Comparison of ENCODE assay signal across 20 cellular contexts in the genomic region with DNA sequence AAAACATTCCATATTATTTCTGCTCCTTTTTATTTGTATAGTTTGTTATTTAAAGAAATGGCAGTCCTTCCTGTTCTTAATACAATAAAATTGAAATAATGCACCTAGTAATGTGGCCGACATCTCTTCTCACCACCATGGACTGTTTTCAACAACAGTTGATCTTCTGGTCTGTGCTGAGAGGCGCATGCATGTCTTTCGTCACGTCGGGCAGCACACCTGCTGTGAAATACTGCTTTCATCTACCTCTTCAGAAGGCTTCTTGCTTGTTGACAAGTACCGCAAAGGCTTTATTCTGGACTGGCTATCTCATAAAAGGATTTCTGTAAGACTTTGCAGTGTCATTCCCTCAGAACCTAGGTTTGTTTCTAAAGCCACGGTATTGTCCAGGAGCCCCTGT. TPM values are rescaled to one million over a fixed set of nuclear protein-coding genes. Genes with fewer than 3 reads are reported as not detected.
DNase-seq lines count a peak whose midpoint lies in the region; ATAC-seq and TF ChIP-seq lines count a peak whose summit lies in the region.
"Had no signal": no experiment of that assay in that cellular context is flagged by ENCODE, and none has a peak within 500 bp of the region (broad histone marks: within the 10 kb centered on the region; RNA-seq: fewer than 3 reads in every experiment).

No MANE protein-coding gene starts in this region.

- H3K27me3 ChIP-seq in prostate gland (replicated peaks; ENCODE audit: insufficient read depth), result no peaks in the 10 kb centered on the region

- H3K27me3 Mint-ChIP-seq in activated T-cell treated with anti-CD3 and anti-CD28 coated beads, Interleukin-2, amount 50 U/mL, for 72 hours (ENCODE audit: low read depth), result no peaks in the 10 kb centered on the region

- H3K36me3 Mint-ChIP-seq in activated T-cell treated with anti-CD3 and anti-CD28 coated beads, Interleukin-2, amount 50 U/mL, for 72 hours (ENCODE audit: insufficient read depth in 2 of 2), result peaks cover 0 to 2% of the 10 kb centered on the region in 2 donors
- H3K36me3 Mint-ChIP-seq: CD4-positive, alpha-beta memory T cell had no signal

- peak overlapping the region; percentile 82 for H3K27ac Mint-ChIP-seq in activated T-cell treated with anti-CD3 and anti-CD28 coated beads, Interleukin-2, amount 50 U/mL, for 72 hours
- H3K27ac Mint-ChIP-seq: CD4-positive, alpha-beta memory T cell had no signal

- no peaks in the 10 kb centered on the region for H3K36me3 ChIP-seq in prostate gland

- WGBS in prostate gland, result 81% methylated on average over 7 of the region's 7 CpGs

- no peaks in the 10 kb centered on the region for H3K9me3 Mint-ChIP-seq in activated T-cell treated with anti-CD3 and anti-CD28 coated beads, Interleukin-2, amount 50 U/mL, for 72 hours
- H3K9me3 Mint-ChIP-seq: CD4-positive, alpha-beta memory T cell had no signal

- peak overlapping the region; percentile 99 for H3K27ac ChIP-seq in VCaP
- H3K27ac ChIP-seq in prostate gland, result peak overlapping the region; percentile 35 to 77
- H3K27ac ChIP-seq: A549, SK-N-MC had no signal

- peaks cover 14% of the 10 kb centered on the region for H3K4me1 Mint-ChIP-seq in activated T-cell treated with anti-CD3 and anti-CD28 coated beads, Interleukin-2, amount 50 U/mL, for 72 hours (ENCODE audit: low read depth)
- H3K4me1 Mint-ChIP-seq: CD4-positive, alpha-beta memory T cell had no signal

- ATAC-seq in activated T-cell treated with anti-CD3 and anti-CD28 coated beads, Interleukin-2, amount 50 U/mL, for 72 hours (replicated peaks in 1 of 2), result no peak
- ATAC-seq in HG03139 (IDR thresholded peaks at IDR 0.05; ENCODE audit: unreplicated experiment), result no peak
- ATAC-seq: A549 had no signal

- H3K4me3 ChIP-seq in prostate gland, result no peak overlapping the region
- H3K4me3 ChIP-seq: A549, SK-N-MC had no signal

- H3K4me3 Mint-ChIP-seq in activated T-cell treated with anti-CD3 and anti-CD28 coated beads, Interleukin-2, amount 50 U/mL, for 72 hours, result no peak overlapping the region
- H3K4me3 Mint-ChIP-seq: CD4-positive, alpha-beta memory T cell had no signal

- TF ChIP-seq POLR2A in prostate gland (IDR thresholded peaks at IDR 0.05), result no peak

- H3K4me1 ChIP-seq in prostate gland (replicated peaks), result no peaks in the 10 kb centered on the region
- H3K4me1 ChIP-seq: A549 had no signal

- no peak for DNase-seq in activated T-cell treated with anti-CD3 and anti-CD28 coated beads, Interleukin-2, amount 50 U/mL, for 72 hours
- DNase-seq in activated T-cell treated with anti-CD3 and anti-CD28 coated beads for 4 hours, result no peak
- peak; percentile 15 for DNase-seq in NCI-H187 treated with DMSO at 0.1 percent for 48 hours (lab: John Stamatoyannopoulos, UW)
- no peak for DNase-seq in prostate gland (ENCODE audit: low spot score)
- DNase-seq in stimulated activated CD4-positive, alpha-beta T cell treated with anti-CD3 and anti-CD28 coated beads, Interleukin-1b, Interleukin-23, amount 100 ng/mL, for 48 hours, result no peak
- DNase-seq in GM20000 (ENCODE audit: low spot score), result no peak
- DNase-seq: CD4-positive, alpha-beta memory T cell; KBM-7; MV-4-11; NCI-H1436; NCI-H2029; NCI-H524 treated with DMSO at 0.1 percent for 48 hours; NK-92 treated with Interleukin-12 subunit alpha and Interleukin-12 subunit beta, amount 100 ng/mL, for 24 hours; Right ventricle myocardium superior had no signal

- TF ChIP-seq CTCF in VCaP (conservative IDR thresholded peaks at IDR 0.05) (no peak), prostate gland (IDR thresholded peaks at IDR 0.05) (no peak), GM20000 (IDR thresholded peaks at IDR 0.05; ENCODE audit: extremely low read depth, missing control alignments) (no peak)

- intact Hi-C loops in prostate gland (cut with DNase I), result no loop called here

- H3K9me3 ChIP-seq in prostate gland, result no peaks in the 10 kb centered on the region
- H3K9me3 ChIP-seq: A549 had no signal

RNA-seq across cellular contexts. Expression of a gene that starts 13.9 kb away (rescaled TPM):
- 1 to 10 TPM; 2.4 to 2.8 TPM for total RNA-seq in activated T-cell treated with anti-CD3 and anti-CD28 coated beads, Interleukin-2, amount 50 U/mL, for 72 hours
- 1 to 10 TPM; 3.1 to 7.1 TPM for total RNA-seq in prostate gland
- total RNA-seq: H4, OCI-LY7 had no signal
